In genomic region chr15:85072917-85073316, GRCh38 we compare ENCODE assay signal across 18 cellular contexts.
DNase-seq lines count a peak whose midpoint lies in the region; ATAC-seq and FAIRE-seq lines count a peak whose summit lies in the region.
"Had no signal": no experiment of that assay in that cellular context is flagged by ENCODE, and none has a peak within 500 bp of the region (broad histone marks: within the 10 kb centered on the region; RNA-seq: fewer than 3 reads in every experiment).

No MANE protein-coding gene starts in this region.

- no peak for DNase-seq in activated naive CD4-positive, alpha-beta T cell treated with anti-CD3 and anti-CD28 coated beads for 36 hours
- no peak for DNase-seq in activated naive CD4-positive, alpha-beta T cell treated with Interleukin-2 at 50 U/mL for 16 hours
- DNase-seq in GM19239 (ENCODE audit: insufficient read length, low spot score) (no peak), NK-92 (lab: John Stamatoyannopoulos, UW; ENCODE audit: unreplicated experiment) (no peak), NCI-H748 (lab: John Stamatoyannopoulos, UW; ENCODE audit: unreplicated experiment) (no peak)
- DNase-seq in activated naive CD8-positive, alpha-beta T cell treated with anti-CD3 and anti-CD28 coated beads for 36 hours: no peak
- DNase-seq: AML-193, KG1, MV-4-11, NCI-H1694 treated with DMSO at 0.1 percent for 48 hours, NCI-H2107, NCI-H510A, NCI-H774, SIG-M5 had no signal

- H3K4me1 Mint-ChIP-seq in activated naive CD4-positive, alpha-beta T cell treated with anti-CD3 and anti-CD28 coated beads for 36 hours (ENCODE audit: low read depth): peaks cover 22% of the 10 kb centered on the region
- H3K4me1 Mint-ChIP-seq in activated naive CD8-positive, alpha-beta T cell treated with anti-CD3 and anti-CD28 coated beads for 36 hours: peaks cover 18% of the 10 kb centered on the region
- H3K4me1 Mint-ChIP-seq in stimulated activated memory B cell treated with anti-CD40 and anti-IgM and Interleukin-4, amounts not matched to agents 10 μg/mL and 1 μg/mL and 100 μg/mL, for 72 hours: no peaks in the 10 kb centered on the region

- peak overlapping the region; percentile 74 for H3K27ac Mint-ChIP-seq in activated naive CD4-positive, alpha-beta T cell treated with anti-CD3 and anti-CD28 coated beads for 36 hours
- peak overlapping the region; percentile 81 for H3K27ac Mint-ChIP-seq in activated naive CD8-positive, alpha-beta T cell treated with anti-CD3 and anti-CD28 coated beads for 36 hours
- H3K27ac Mint-ChIP-seq in stimulated activated memory B cell treated with anti-CD40 and anti-IgM and Interleukin-4, amounts not matched to agents 10 μg/mL and 1 μg/mL and 100 μg/mL, for 72 hours: peak overlapping the region; percentile 20

- intact Hi-C loops in activated naive CD4-positive, alpha-beta T cell treated with anti-CD3 and anti-CD28 coated beads for 36 hours (cut with micrococcal nuclease): loop anchor here (1.0 to 5.0 kb wide), 6 partner anchors 10 to 473 kb away; no protein-coding TSS in a partner anchor

- H3K36me3 Mint-ChIP-seq in activated naive CD4-positive, alpha-beta T cell treated with anti-CD3 and anti-CD28 coated beads for 36 hours (ENCODE audit: low read depth): peaks cover 33% of the 10 kb centered on the region
- H3K36me3 Mint-ChIP-seq in activated naive CD8-positive, alpha-beta T cell treated with anti-CD3 and anti-CD28 coated beads for 36 hours: peaks cover 34% of the 10 kb centered on the region
- H3K36me3 Mint-ChIP-seq in stimulated activated memory B cell treated with anti-CD40 and anti-IgM and Interleukin-4, amounts not matched to agents 10 μg/mL and 1 μg/mL and 100 μg/mL, for 72 hours: peaks cover 62% of the 10 kb centered on the region

- peak; percentile 11 for FAIRE-seq in GM19239 (lab: Jason Lieb, UNC)
- FAIRE-seq: D721Med, H54, HepG2 had no signal

- no peaks in the 10 kb centered on the region for H3K27me3 Mint-ChIP-seq in activated naive CD4-positive, alpha-beta T cell treated with anti-CD3 and anti-CD28 coated beads for 36 hours (ENCODE audit: low read depth)
- H3K27me3 Mint-ChIP-seq in activated naive CD8-positive, alpha-beta T cell treated with anti-CD3 and anti-CD28 coated beads for 36 hours: no peaks in the 10 kb centered on the region
- H3K27me3 Mint-ChIP-seq in stimulated activated memory B cell treated with anti-CD40 and anti-IgM and Interleukin-4, amounts not matched to agents 10 μg/mL and 1 μg/mL and 100 μg/mL, for 72 hours: no peaks in the 10 kb centered on the region

- H3K9me3 Mint-ChIP-seq in activated naive CD4-positive, alpha-beta T cell treated with anti-CD3 and anti-CD28 coated beads for 36 hours: no peaks in the 10 kb centered on the region
- no peaks in the 10 kb centered on the region for H3K9me3 Mint-ChIP-seq in activated naive CD8-positive, alpha-beta T cell treated with anti-CD3 and anti-CD28 coated beads for 36 hours
- no peaks in the 10 kb centered on the region for H3K9me3 Mint-ChIP-seq in stimulated activated memory B cell treated with anti-CD40 and anti-IgM and Interleukin-4, amounts not matched to agents 10 μg/mL and 1 μg/mL and 100 μg/mL, for 72 hours

- H3K4me3 Mint-ChIP-seq in activated naive CD4-positive, alpha-beta T cell treated with anti-CD3 and anti-CD28 coated beads for 36 hours: no peak overlapping the region
- no peak overlapping the region for H3K4me3 Mint-ChIP-seq in activated naive CD8-positive, alpha-beta T cell treated with anti-CD3 and anti-CD28 coated beads for 36 hours
- H3K4me3 Mint-ChIP-seq in stimulated activated memory B cell treated with anti-CD40 and anti-IgM and Interleukin-4, amounts not matched to agents 10 μg/mL and 1 μg/mL and 100 μg/mL, for 72 hours: no peak overlapping the region

- no peak for ATAC-seq in stimulated activated memory B cell treated with anti-CD40 and anti-IgM and Interleukin-4, amounts not matched to agents 10 μg/mL and 1 μg/mL and 100 μg/mL, for 72 hours
- ATAC-seq: HepG2 had no signal

- CTCF ChIA-PET in activated naive CD4-positive, alpha-beta T cell treated with anti-CD3 and anti-CD28 coated beads for 36 hours (lab: Charles Lee): interaction anchor here (0.8 to 1.3 kb wide), 4 partner anchors 27 to 100 kb away, joined by 3 to 4 read pairs (median 3); no protein-coding TSS in a partner anchor

Comparison
In these comparisons a context has a peak if more than half of its experiments do, and no peak if none do; other contexts are left out.
1. H3K27ac Mint-ChIP-seq: peak in every context shown above with its lines; median percentile 81 in activated naive CD8-positive, alpha-beta T cell treated with anti-CD3 and anti-CD28 coated beads for 36 hours; 74 in activated naive CD4-positive, alpha-beta T cell treated with anti-CD3 and anti-CD28 coated beads for 36 hours; 20 in stimulated activated memory B cell treated with anti-CD40 and anti-IgM and Interleukin-4, amounts not matched to agents 10 μg/mL and 1 μg/mL and 100 μg/mL, for 72 hours.